1 cellular context compared by ENCODE assay signal in the genomic region with DNA sequence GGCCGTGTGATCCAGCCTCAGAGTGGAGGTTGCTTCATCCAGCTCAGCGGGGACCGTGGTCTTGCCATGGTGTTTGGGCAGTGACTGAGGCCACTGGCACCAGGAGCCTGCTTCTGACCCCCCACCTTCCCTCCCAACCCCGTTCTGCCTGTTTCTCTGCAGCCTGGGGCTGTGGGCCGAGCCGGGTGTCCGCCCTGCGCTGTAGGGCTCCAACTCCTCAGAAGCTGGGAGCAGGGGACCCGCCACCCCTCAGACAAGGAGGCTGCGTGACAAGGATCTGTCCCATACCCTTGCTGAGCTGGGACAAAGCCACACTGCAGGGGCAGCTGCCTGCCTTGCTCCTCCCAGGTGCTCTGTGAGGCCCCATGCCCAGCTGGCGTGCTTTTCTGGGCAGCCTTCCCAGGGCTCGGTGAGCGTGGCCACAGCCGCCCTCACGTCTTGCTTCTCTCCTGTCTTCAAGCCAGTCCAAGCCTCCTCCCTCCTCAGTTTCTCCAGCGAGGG.
TF ChIP-seq lines count a peak whose summit lies in the region.

No MANE protein-coding gene starts in this region.

TF ChIP-seq in K562, 482 proteins besides CTCF, POLR2A, EP300 and RAD21 (continued from another document):
- TF ChIP-seq CHD7 (IDR thresholded peaks at IDR 0.05; ENCODE audit: low read depth, low read length) (no peak), U2AF2 (optimal IDR thresholded peaks at IDR 0.05; ENCODE audit: low read depth, low read length) (no peak), JUN (IDR thresholded peaks at IDR 0.05; ENCODE audit: borderline replicate concordance, low read depth, low read length) (no peak), JUN (CRISPR knock-in tag; IDR thresholded peaks at IDR 0.05; ENCODE audit: borderline replicate concordance) (no peak), SNRNP70 (optimal IDR thresholded peaks at IDR 0.05; ENCODE audit: low read depth, low read length) (no peak), CTBP1 (IDR thresholded peaks at IDR 0.05; ENCODE audit: borderline replicate concordance) (no peak), POLR2AphosphoS2 (IDR thresholded peaks at IDR 0.05; ENCODE audit: low read length) (0 out of 2 replicates have a peak, but pooled peaks have one; percentile 45), POLR2G (IDR thresholded peaks at IDR 0.05; ENCODE audit: low read depth, low read length) (peak; percentile 58), ZBTB34 (CRISPR knock-in tag; IDR thresholded peaks at IDR 0.05) (no peak), ZNF197 (CRISPR knock-in tag; IDR thresholded peaks at IDR 0.05; ENCODE audit: low read depth) (no peak), ZNF23 (CRISPR knock-in tag; IDR thresholded peaks at IDR 0.05) (no peak), ESRRA (IDR thresholded peaks at IDR 0.05; ENCODE audit: borderline replicate concordance, low read depth) (no peak), ILK (tag; IDR thresholded peaks at IDR 0.05; ENCODE audit: borderline replicate concordance, low read depth) (no peak), NR4A1 (CRISPR knock-in tag; IDR thresholded peaks at IDR 0.05) (no peak), NR4A1 (tag; IDR thresholded peaks at IDR 0.05) (no peak), KAT7 (CRISPR knock-in tag; IDR thresholded peaks at IDR 0.05; ENCODE audit: borderline replicate concordance) (no peak)
- TF ChIP-seq, protein P1, sequence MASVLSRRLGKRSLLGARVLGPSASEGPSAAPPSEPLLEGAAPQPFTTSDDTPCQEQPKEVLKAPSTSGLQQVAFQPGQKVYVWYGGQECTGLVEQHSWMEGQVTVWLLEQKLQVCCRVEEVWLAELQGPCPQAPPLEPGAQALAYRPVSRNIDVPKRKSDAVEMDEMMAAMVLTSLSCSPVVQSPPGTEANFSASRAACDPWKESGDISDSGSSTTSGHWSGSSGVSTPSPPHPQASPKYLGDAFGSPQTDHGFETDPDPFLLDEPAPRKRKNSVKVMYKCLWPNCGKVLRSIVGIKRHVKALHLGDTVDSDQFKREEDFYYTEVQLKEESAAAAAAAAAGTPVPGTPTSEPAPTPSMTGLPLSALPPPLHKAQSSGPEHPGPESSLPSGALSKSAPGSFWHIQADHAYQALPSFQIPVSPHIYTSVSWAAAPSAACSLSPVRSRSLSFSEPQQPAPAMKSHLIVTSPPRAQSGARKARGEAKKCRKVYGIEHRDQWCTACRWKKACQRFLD (CRISPR knock-in tag; IDR thresholded peaks at IDR 0.05): no peak
